In genomic region chr6:52335576-52335975, GRCh38 we compare ENCODE assay signal across 20 cellular contexts. TPM values are rescaled to one million over a fixed set of nuclear protein-coding genes. Genes with fewer than 3 reads are reported as not detected.
DNase-seq lines count a peak whose midpoint lies in the region; ATAC-seq and TF ChIP-seq lines count a peak whose summit lies in the region.
"Had no signal": no experiment of that assay in that cellular context is flagged by ENCODE, and none has a peak within 500 bp of the region (broad histone marks: within the 10 kb centered on the region; RNA-seq: fewer than 3 reads in every experiment).

No MANE protein-coding gene starts in this region.

- no peak overlapping the region for H2BK15ac ChIP-seq in neuronal stem cell (ENCODE audit: low read length)

- no peak overlapping the region for H3K14ac ChIP-seq in neuronal stem cell (ENCODE audit: low read length)

- H3K27me3 ChIP-seq in endodermal cell (ENCODE audit: control insufficient read depth, insufficient read depth, low read length, poor library complexity, severe bottlenecking) (no peaks in the 10 kb centered on the region), neuronal stem cell (ENCODE audit: control insufficient read depth in 3 of 3, insufficient read depth in 3 of 3, low read depth in 1 of 3, low read length in 3 of 3) (no peaks in the 10 kb centered on the region), MG63 (no peaks in the 10 kb centered on the region), ascending aorta (no peaks in the 10 kb centered on the region)
- H3K27me3 ChIP-seq: heart left ventricle, pancreas had no signal

- no peaks in the 10 kb centered on the region for H3K79me1 ChIP-seq in neuronal stem cell (ENCODE audit: low read depth, low read length)

- H3K36me3 Mint-ChIP-seq in endodermal cell (ENCODE audit: low read depth) = no peaks in the 10 kb centered on the region
- H3K36me3 Mint-ChIP-seq: activated CD8-positive, alpha-beta memory T cell treated with anti-CD3 and anti-CD28 coated beads, Interleukin-2, amount 10 ng/mL, durations not matched to agents 7 days and 5 days had no signal

- no peak for ATAC-seq in HG02678 (IDR thresholded peaks at IDR 0.05; ENCODE audit: unreplicated experiment)
- ATAC-seq: activated CD8-positive, alpha-beta memory T cell treated with anti-CD3 and anti-CD28 coated beads, Interleukin-2, amount 10 ng/mL, durations not matched to agents 7 days and 5 days; heart left ventricle; Panc1; sciatic nerve had no signal

- no peak overlapping the region for H3K4me2 ChIP-seq in neuronal stem cell (ENCODE audit: insufficient read depth, low read length, poor library complexity, severe bottlenecking)
- H3K4me2 ChIP-seq: SK-N-SH had no signal

- H3K27me3 Mint-ChIP-seq in endodermal cell (ENCODE audit: insufficient read depth) = no peaks in the 10 kb centered on the region
- H3K27me3 Mint-ChIP-seq: activated CD8-positive, alpha-beta memory T cell treated with anti-CD3 and anti-CD28 coated beads, Interleukin-2, amount 10 ng/mL, durations not matched to agents 7 days and 5 days; stimulated activated naive CD8-positive, alpha-beta T cell treated with anti-CD3 and anti-CD28 coated beads, Interleukin-15, Interleukin-2, amounts not matched to agents 100 ng/mL and 50 ng/mL, for 24 hours had no signal

- TF ChIP-seq CTCF in endodermal cell (conservative IDR thresholded peaks at IDR 0.05) (no peak), ascending aorta (IDR thresholded peaks at IDR 0.05) (no peak)

- H2BK5ac ChIP-seq in neuronal stem cell (ENCODE audit: low read length) = no peak overlapping the region

- no peak overlapping the region for H3K4ac ChIP-seq in neuronal stem cell (ENCODE audit: low read length)

- intact Hi-C loops in ascending aorta (cut with DNase I) = no loop called here

- H3K9me3 ChIP-seq in endodermal cell (ENCODE audit: control insufficient read depth, low read length) = no peaks in the 10 kb centered on the region
- H3K9me3 ChIP-seq in neuronal stem cell (replicated peaks in 1 of 2; ENCODE audit: control insufficient read depth in 2 of 2, insufficient read depth in 1 of 2, low read depth in 1 of 2, low read length in 2 of 2) = no peaks in the 10 kb centered on the region
- no peaks in the 10 kb centered on the region for H3K9me3 ChIP-seq in MG63
- no peaks in the 10 kb centered on the region for H3K9me3 ChIP-seq in ascending aorta
- H3K9me3 ChIP-seq: heart left ventricle, pancreas, SK-N-SH had no signal

- H3K9me3 Mint-ChIP-seq in endodermal cell = no peaks in the 10 kb centered on the region
- H3K9me3 Mint-ChIP-seq: stimulated activated naive CD8-positive, alpha-beta T cell treated with anti-CD3 and anti-CD28 coated beads, Interleukin-15, Interleukin-2, amounts not matched to agents 100 ng/mL and 50 ng/mL, for 24 hours had no signal

- H3K27ac Mint-ChIP-seq in endodermal cell = peak overlapping the region; percentile 39
- H3K27ac Mint-ChIP-seq: activated CD8-positive, alpha-beta memory T cell treated with anti-CD3 and anti-CD28 coated beads, Interleukin-2, amount 10 ng/mL, durations not matched to agents 7 days and 5 days; stimulated activated naive CD8-positive, alpha-beta T cell treated with anti-CD3 and anti-CD28 coated beads, Interleukin-15, Interleukin-2, amounts not matched to agents 100 ng/mL and 50 ng/mL, for 24 hours had no signal

- H2BK12ac ChIP-seq in neuronal stem cell (ENCODE audit: low read length) = no peak overlapping the region

- H3K4me3 ChIP-seq in endodermal cell (ENCODE audit: low read length) = no peak overlapping the region
- no peak overlapping the region for H3K4me3 ChIP-seq in neuronal stem cell (ENCODE audit: low read length in 2 of 2)
- no peak overlapping the region for H3K4me3 ChIP-seq in MG63
- no peak overlapping the region for H3K4me3 ChIP-seq in ascending aorta
- H3K4me3 ChIP-seq: heart left ventricle, pancreas had no signal

- peak; percentile 70 for DNase-seq in G401 (ENCODE audit: low spot score)
- DNase-seq in NCI-H2227 treated with DMSO at 0.1 percent for 48 hours (lab: John Stamatoyannopoulos, UW) = peak; percentile 64
- DNase-seq in endodermal cell = no peak
- no peak for DNase-seq in neuronal stem cell (ENCODE audit: low spot score)
- no peak for DNase-seq in MG63
- no peak for DNase-seq in ascending aorta (ENCODE audit: low spot score in 2 of 2)
- DNase-seq in T-helper 9 cell = no peak
- DNase-seq: activated CD8-positive, alpha-beta memory T cell treated with anti-CD3 and anti-CD28 coated beads, Interleukin-2, amount 10 ng/mL, durations not matched to agents 7 days and 5 days; activated effector memory CD4-positive, alpha-beta T cell treated with Interleukin-2 at 50 U/mL for 16 hours; AML-193; cerebellar nuclear complex; GDM1; heart left ventricle; NCI-H774; pancreas; SK-N-SH had no signal

- H2AK5ac ChIP-seq in neuronal stem cell (ENCODE audit: low read depth, low read length) = peak overlapping the region; percentile 14

- peaks cover 18% of the 10 kb centered on the region for H3K4me1 Mint-ChIP-seq in endodermal cell

- in situ Hi-C loops in G401 (cut with HindIII; ENCODE audit: low sequenced_read_pairs) = no loop called here

- H2BK120ac ChIP-seq in neuronal stem cell (ENCODE audit: low read depth, low read length) = no peak overlapping the region

- no peak overlapping the region for H3K27ac ChIP-seq in endodermal cell (ENCODE audit: low read depth, low read length)
- H3K27ac ChIP-seq in neuronal stem cell (replicated peaks; ENCODE audit: low read length) = no peak overlapping the region
- H3K27ac ChIP-seq in ascending aorta = no peak overlapping the region
- H3K27ac ChIP-seq: heart left ventricle, pancreas had no signal

- H2AFZ ChIP-seq in neuronal stem cell (ENCODE audit: low read length) = no peak overlapping the region

- H3K4me1 ChIP-seq in endodermal cell (ENCODE audit: control insufficient read depth, insufficient read depth, low read length) (peaks cover 7% of the 10 kb centered on the region), neuronal stem cell (ENCODE audit: control insufficient read depth in 2 of 2, insufficient read depth in 1 of 2, low read depth in 1 of 2, low read length in 2 of 2) (peaks cover 0 to 4% of the 10 kb centered on the region in 2 donors), ascending aorta (no peaks in the 10 kb centered on the region)
- H3K4me1 ChIP-seq: pancreas had no signal

- H3K18ac ChIP-seq in neuronal stem cell (ENCODE audit: low read length) = peak overlapping the region; percentile 7

- no peak overlapping the region for H4K8ac ChIP-seq in neuronal stem cell (ENCODE audit: low read depth, low read length)

- H3K23ac ChIP-seq in neuronal stem cell (ENCODE audit: low read depth, low read length, poor library complexity) = no peak overlapping the region

- H3K4me3 Mint-ChIP-seq in endodermal cell = no peak overlapping the region
- H3K4me3 Mint-ChIP-seq: activated CD8-positive, alpha-beta memory T cell treated with anti-CD3 and anti-CD28 coated beads, Interleukin-2, amount 10 ng/mL, durations not matched to agents 7 days and 5 days; stimulated activated naive CD8-positive, alpha-beta T cell treated with anti-CD3 and anti-CD28 coated beads, Interleukin-15, Interleukin-2, amounts not matched to agents 100 ng/mL and 50 ng/mL, for 24 hours had no signal

- H3K36me3 ChIP-seq in endodermal cell (ENCODE audit: control insufficient read depth, insufficient read depth, low read length) (no peaks in the 10 kb centered on the region), neuronal stem cell (replicated peaks in 1 of 2; ENCODE audit: control insufficient read depth in 2 of 2, insufficient read depth in 2 of 2, low read length in 2 of 2) (no peaks in the 10 kb centered on the region), MG63 (no peaks in the 10 kb centered on the region), ascending aorta (no peaks in the 10 kb centered on the region)
- H3K36me3 ChIP-seq: heart left ventricle, pancreas had no signal

- H4K91ac ChIP-seq in neuronal stem cell (ENCODE audit: low read depth, low read length, poor library complexity) = no peak overlapping the region

- no peak overlapping the region for H3K9ac ChIP-seq in endodermal cell (ENCODE audit: extremely low read depth, low read length, poor library complexity, severe bottlenecking)
- H3K9ac ChIP-seq in neuronal stem cell (ENCODE audit: low read depth, low read length, poor library complexity) = no peak overlapping the region
- H3K9ac ChIP-seq: SK-N-SH had no signal

RNA-seq across cellular contexts. Expression of gene PAQR8, which starts 26.4 kb away (rescaled TPM):
- total RNA-seq in G401 (2014; rRNA removed; shearing (Covaris generic)) = 26.0 and 29.6 TPM in 2 replicates
- total RNA-seq in endodermal cell = 1 to 10 TPM; 5.9 to 6.7 TPM
- polyA plus RNA-seq in endodermal cell (2013, experiment 1 of 2) = 11.0 TPM
- polyA plus RNA-seq in endodermal cell (2013, experiment 2 of 2) = 11.9 TPM
- 16.4 TPM for polyA plus RNA-seq in neuronal stem cell (2013, experiment 1 of 2)
- polyA plus RNA-seq in neuronal stem cell (2013, experiment 2 of 2) = 16.7 TPM
- total RNA-seq in MG63 (2014; rRNA removed; shearing (Covaris generic); ENCODE audit: low replicate concordance) = 2.9 and 3.2 TPM in 2 replicates
- 6.1 TPM for total RNA-seq in ascending aorta

RNA-seq across cellular contexts. Expression of gene MCM3, which starts 51.0 kb away (rescaled TPM):
- total RNA-seq in G401 (2014; rRNA removed; shearing (Covaris generic)) = 326 and 392 TPM in 2 replicates
- total RNA-seq in endodermal cell (100 to 1,000 TPM; 168 to 172 TPM), ascending aorta (44.6 TPM)
- 115 TPM for polyA plus RNA-seq in endodermal cell (2013, experiment 1 of 2)
- polyA plus RNA-seq in endodermal cell (2013, experiment 2 of 2) = 102 TPM
- 102 TPM for polyA plus RNA-seq in neuronal stem cell (2013, experiment 1 of 2)
- 98.5 TPM for polyA plus RNA-seq in neuronal stem cell (2013, experiment 2 of 2)
- total RNA-seq in MG63 (2014; rRNA removed; shearing (Covaris generic); ENCODE audit: low replicate concordance) = 1,027 and 1,090 TPM in 2 replicates

Comparison
In these comparisons a context has a peak if more than half of its experiments do, and no peak if none do; other contexts are left out.
1. DNase-seq: peak in G401 (single experiment) and NCI-H2227 treated with DMSO at 0.1 percent for 48 hours (single experiment); none in endodermal cell (single experiment), neuronal stem cell (single experiment), MG63 (single experiment), ascending aorta (0 of 2) and T-helper 9 cell (single experiment).